8 cellular contexts compared by ENCODE assay signal in the genomic region with DNA sequence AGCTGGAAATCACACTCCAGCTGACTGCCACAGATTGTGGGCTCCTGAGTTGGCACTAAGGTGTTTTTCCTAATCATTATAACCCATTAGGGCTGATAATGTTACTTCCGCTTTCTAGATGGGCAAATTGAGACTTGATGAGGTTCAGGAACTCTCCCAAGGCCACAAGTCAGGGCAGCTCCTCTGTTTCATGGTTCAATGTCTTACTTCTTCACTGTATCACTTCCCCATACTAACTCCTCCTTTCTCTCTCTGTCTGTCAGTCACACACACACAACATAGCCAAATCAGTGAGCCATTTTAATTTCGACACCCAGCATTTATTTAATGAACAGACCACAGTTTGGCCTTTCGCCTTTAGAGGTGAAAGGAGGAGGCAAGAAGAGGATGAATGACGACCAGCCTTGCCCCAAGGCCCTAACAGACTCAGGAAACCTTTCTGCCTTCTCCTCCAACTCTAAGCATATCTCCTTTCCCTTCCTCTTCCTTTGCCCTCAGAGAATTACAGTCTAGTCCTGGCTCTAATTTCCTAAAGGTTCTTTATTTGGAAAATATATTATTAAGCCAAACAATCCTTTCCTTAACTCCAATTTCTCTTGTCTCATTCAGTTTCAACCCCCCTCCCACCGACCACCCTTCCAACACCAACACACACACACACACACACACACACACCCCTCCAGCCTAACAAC. TPM values are rescaled to one million over a fixed set of nuclear protein-coding genes. Genes with fewer than 3 reads are reported as not detected.
DNase-seq lines count a peak whose midpoint lies in the region; ATAC-seq and TF ChIP-seq lines count a peak whose summit lies in the region.

No MANE protein-coding gene starts in this region.

- H2AFZ ChIP-seq in Karpas-422 (ENCODE audit: low read length) = no peak overlapping the region

- no peaks in the 10 kb centered on the region for H3K79me2 ChIP-seq in Karpas-422 (ENCODE audit: low read length)

- H3K27me3 ChIP-seq in Karpas-422 (ENCODE audit: low read length) = no peaks in the 10 kb centered on the region

- DNase-seq in Karpas-422 = peak; percentile 92
- DNase-seq in epithelial cell of esophagus (ENCODE audit: low read depth) = peak; percentile 92
- no peak for DNase-seq in G401 (ENCODE audit: low spot score)
- no peak for DNase-seq in glomerular visceral epithelial cell (ENCODE audit: extremely low spot score)
- no peak for DNase-seq in KG1 (lab: John Stamatoyannopoulos, UW)
- DNase-seq in ecto neural progenitor cell (ENCODE audit: low spot score) = no peak

- peak overlapping the region; percentile 87 for H3K27ac ChIP-seq in Karpas-422 (ENCODE audit: low read length)

- H3K4me2 ChIP-seq in Karpas-422 (ENCODE audit: low read depth, low read length, poor library complexity, severe bottlenecking) = peak overlapping the region; percentile 57

- no peaks in the 10 kb centered on the region for H4K20me1 ChIP-seq in Karpas-422 (ENCODE audit: insufficient read depth, low read depth, low read length)

- H3K9me2 ChIP-seq in Karpas-422 (replicated peaks; ENCODE audit: insufficient read depth, low read length) = no peaks in the 10 kb centered on the region

- ATAC-seq in GM18517 (IDR thresholded peaks at IDR 0.05; ENCODE audit: unreplicated experiment) = peak; percentile 100
- peak; percentile 96 for ATAC-seq in HG02588 (IDR thresholded peaks at IDR 0.05; ENCODE audit: unreplicated experiment)

- 0 out of 2 replicates have a peak overlapping the region, but pooled peaks have one; percentile 21 for H3K9ac ChIP-seq in Karpas-422 (ENCODE audit: low read length)

- no peak overlapping the region for H3K4me3 ChIP-seq in Karpas-422 (ENCODE audit: low read length)
- no peak overlapping the region for H3K4me3 ChIP-seq in epithelial cell of esophagus (ENCODE audit: low read length)

- no peak for TF ChIP-seq CTCF in epithelial cell of esophagus (IDR thresholded peaks at IDR 0.05; ENCODE audit: insufficient read depth, low read depth, low read length, missing control alignments)

- no peaks in the 10 kb centered on the region for H3K36me3 ChIP-seq in Karpas-422 (ENCODE audit: insufficient read depth, low read length)

- in situ Hi-C loops in G401 (cut with HindIII; ENCODE audit: low sequenced_read_pairs) = no loop called here

- no peaks in the 10 kb centered on the region for H3K9me3 ChIP-seq in Karpas-422 (ENCODE audit: low read length)

- peaks cover 36% of the 10 kb centered on the region for H3K4me1 ChIP-seq in Karpas-422 (ENCODE audit: low read length)

RNA-seq across cellular contexts. Expression of a gene that starts 18.0 kb away (rescaled TPM):
- total RNA-seq in Karpas-422 (2014; rRNA removed; shearing (Covaris generic); ENCODE audit: low replicate concordance) = 18.8 and 23.8 TPM in 2 replicates
- total RNA-seq in G401 (2014; rRNA removed; shearing (Covaris generic)) = 0.49 and 0.85 TPM in 2 replicates

Comparison
In these comparisons a context has a peak if more than half of its experiments do, and no peak if none do; other contexts are left out.
1. DNase-seq: peak in Karpas-422 (single experiment) and epithelial cell of esophagus (single experiment); none in G401 (single experiment), glomerular visceral epithelial cell (single experiment), KG1 (single experiment) and ecto neural progenitor cell (single experiment).
2. RNA of a gene that starts 18.0 kb away (total RNA-seq): 18.8 to 23.8 TPM in Karpas-422; 0.49 to 0.85 TPM in G401; every median in the first group is over 10 times any median in the second.